Comparison of ENCODE assay signal across 11 cellular contexts in genomic region chr20:42598586-42598985, GRCh38.
"Had no signal": no experiment of that assay in that cellular context is flagged by ENCODE, and none has a peak within 500 bp of the region (broad histone marks: within the 10 kb centered on the region; RNA-seq: fewer than 3 reads in every experiment).

No MANE protein-coding gene starts in this region.

- DNase-seq: colonic mucosa; effector CD4-positive, alpha-beta T cell; heart right ventricle; kidney glomerular epithelial cell; naive thymus-derived CD8-positive, alpha-beta T cell; sigmoid colon; stimulated activated CD4-positive, alpha-beta T cell treated with anti-CD3 and anti-CD28 coated beads, Interleukin-2, amount 100 ng/mL, for 24 hours; stimulated activated CD4-positive, alpha-beta T cell treated with anti-CD3 and anti-CD28 coated beads, Interleukin-4, amount 100 ng/mL, for 4 hours; stimulated activated naive B cell treated with anti-CD40 and anti-IgM and Interleukin-4, amounts not matched to agents 10 μg/mL and 1 μg/mL and 100 μg/mL, for 72 hours; stimulated activated naive CD8-positive, alpha-beta T cell treated with anti-CD3 and anti-CD28 coated beads, Interleukin-15, amount 100 ng/mL, for 72 hours; testis had no signal
